ENCODE assay signal across 8 cellular contexts in genomic region chr17:76103274-76104139, GRCh38. TPM values are rescaled to one million over a fixed set of nuclear protein-coding genes. Genes with fewer than 3 reads are reported as not detected.
DNase-seq lines count a peak whose midpoint lies in the region; ATAC-seq and TF ChIP-seq lines count a peak whose summit lies in the region.

TSS of gene EXOC7 (minus strand) at chr17:76103787. CDS start at chr17:76103692, 95 bp downstream.

- H3K27ac Mint-ChIP-seq in activated naive CD8-positive, alpha-beta T cell treated with anti-CD3 and anti-CD28 coated beads, Interleukin-2, amount 10 ng/mL, durations not matched to agents 7 days and 5 days = peak within 1 kb of the TSS; percentile 98

- H3K36me3 Mint-ChIP-seq in activated naive CD8-positive, alpha-beta T cell treated with anti-CD3 and anti-CD28 coated beads, Interleukin-2, amount 10 ng/mL, durations not matched to agents 7 days and 5 days = peaks cover 11% of the 10 kb centered on the region

- H2BK12ac ChIP-seq in trophoblast cell (ENCODE audit: low read length) = no peak within 1 kb of the TSS

- H4K20me1 ChIP-seq in SU-DHL-6 (ENCODE audit: low read depth, low read length) = no peaks in the 10 kb centered on the region

- no peaks in the 10 kb centered on the region for H3K9me3 ChIP-seq in ES-I3 (ENCODE audit: control insufficient read depth, insufficient read depth, low read length)
- no peaks in the 10 kb centered on the region for H3K9me3 ChIP-seq in SU-DHL-6 (ENCODE audit: insufficient read depth, low read length)
- no peaks in the 10 kb centered on the region for H3K9me3 ChIP-seq in trophoblast cell (ENCODE audit: insufficient read depth, low read depth, low read length)
- H3K9me3 ChIP-seq in tibial nerve = no peaks in the 10 kb centered on the region

- H3K9me3 Mint-ChIP-seq in activated naive CD8-positive, alpha-beta T cell treated with anti-CD3 and anti-CD28 coated beads, Interleukin-2, amount 10 ng/mL, durations not matched to agents 7 days and 5 days = no peaks in the 10 kb centered on the region

- no peaks in the 10 kb centered on the region for H3K27me3 Mint-ChIP-seq in activated naive CD8-positive, alpha-beta T cell treated with anti-CD3 and anti-CD28 coated beads, Interleukin-2, amount 10 ng/mL, durations not matched to agents 7 days and 5 days

- peaks cover 12% of the 10 kb centered on the region for H3K4me1 ChIP-seq in ES-I3 (ENCODE audit: insufficient read depth, low read length)
- peaks cover 10 to 13% of the 10 kb centered on the region in 2 experiments for H3K4me1 ChIP-seq in trophoblast cell (ENCODE audit: control insufficient read depth in 1 of 2, insufficient read depth in 2 of 2, low read length in 2 of 2)
- peaks cover 0 to 25% (median 12%) of the 10 kb centered on the region in 4 donors for H3K4me1 ChIP-seq in tibial nerve

- peak within 1 kb of the TSS; percentile 99 for H3K4me3 Mint-ChIP-seq in activated naive CD8-positive, alpha-beta T cell treated with anti-CD3 and anti-CD28 coated beads, Interleukin-2, amount 10 ng/mL, durations not matched to agents 7 days and 5 days

- H3K27ac ChIP-seq in SU-DHL-6 (ENCODE audit: low read depth, low read length) = peak within 1 kb of the TSS; percentile 30; the same call in 1 of the 2 replicates
- peak within 1 kb of the TSS; percentile 21 for H3K27ac ChIP-seq in trophoblast cell (ENCODE audit: low read depth, low read length)
- peak within 1 kb of the TSS; percentile 19 to 85 (median 82) for H3K27ac ChIP-seq in tibial nerve

- H4K12ac ChIP-seq in trophoblast cell (ENCODE audit: low read depth, low read length) = peak within 1 kb of the TSS; percentile 90

- H3K4me3 ChIP-seq in SU-DHL-6 (ENCODE audit: insufficient read depth, low read length, poor library complexity, severe bottlenecking) (peak within 1 kb of the TSS; percentile 67), trophoblast cell (ENCODE audit: low read depth, low read length) (peak within 1 kb of the TSS; percentile 86), tibial nerve (peak within 1 kb of the TSS; percentile 64 to 82 (median 70))

- H3K79me2 ChIP-seq in SU-DHL-6 (ENCODE audit: insufficient read depth, low read length) (peaks cover 11% of the 10 kb centered on the region), trophoblast cell (ENCODE audit: control insufficient read depth, insufficient read depth, low read length, poor library complexity) (peaks cover 6% of the 10 kb centered on the region)

- TF ChIP-seq POLR2A in tibial nerve (IDR thresholded peaks at IDR 0.05) = peak in 1 of 2 donors; percentile 45

- H2BK120ac ChIP-seq in trophoblast cell (ENCODE audit: insufficient read depth, low read length, poor library complexity) = peak within 1 kb of the TSS; percentile 5

- ATAC-seq in HG02571 (IDR thresholded peaks at IDR 0.05; ENCODE audit: unreplicated experiment) (peak; percentile 67), Right ventricle myocardium superior (ENCODE audit: poor library complexity) (peak; percentile 99)
- ATAC-seq in activated naive CD8-positive, alpha-beta T cell treated with anti-CD3 and anti-CD28 coated beads, Interleukin-2, amount 10 ng/mL, durations not matched to agents 7 days and 5 days (ENCODE audit: low read depth) = peak; percentile 88

- POLR2A ChIA-PET in activated naive CD8-positive, alpha-beta T cell treated with anti-CD3 and anti-CD28 coated beads, Interleukin-2, amount 10 ng/mL, durations not matched to agents 7 days and 5 days (lab: Charles Lee) = interaction anchor here (0.6 to 1.9 kb wide), 23 partner anchors 8 to 279 kb away, joined by 3 to 18 read pairs (median 3); partner anchors contain the start of genes ACOX1, PRPSAP1 and TEN1

- H2AK5ac ChIP-seq in trophoblast cell (ENCODE audit: low read length) = peak within 1 kb of the TSS; percentile 89

- peaks cover 10% of the 10 kb centered on the region for H3F3A ChIP-seq in SU-DHL-6 (ENCODE audit: insufficient read depth)

- H3K4me2 ChIP-seq in SU-DHL-6 (ENCODE audit: low read depth, low read length, poor library complexity, severe bottlenecking) = peak within 1 kb of the TSS; percentile 64
- H3K4me2 ChIP-seq in trophoblast cell (ENCODE audit: low read length) = peak within 1 kb of the TSS; percentile 77

- peak within 1 kb of the TSS; percentile 88 for H3K18ac ChIP-seq in trophoblast cell (ENCODE audit: low read length)

- peak within 1 kb of the TSS; percentile 99 for H4K8ac ChIP-seq in trophoblast cell (ENCODE audit: low read depth, low read length)

- peak within 1 kb of the TSS; percentile 85 for H3K4ac ChIP-seq in trophoblast cell (ENCODE audit: low read depth, low read length)

- peaks cover 11% of the 10 kb centered on the region for H3K79me1 ChIP-seq in trophoblast cell (ENCODE audit: low read length)

- H3K23ac ChIP-seq in trophoblast cell (ENCODE audit: low read length) = no peak within 1 kb of the TSS

- WGBS in trophoblast cell (ENCODE audit: extremely low coverage, insufficient coverage, insufficient read length) = no CpG with 5 or more reads among the region's 55 CpGs
- WGBS in tibial nerve, 2 donors = 4 to 5% methylated on average over 47 to 48 of the region's 55 CpGs

- peak within 1 kb of the TSS; percentile 60 for H2AFZ ChIP-seq in SU-DHL-6 (ENCODE audit: low read depth, low read length, severe bottlenecking)
- H2AFZ ChIP-seq in trophoblast cell (ENCODE audit: insufficient read depth, low read length, poor library complexity) = peak within 1 kb of the TSS; percentile 95

- peaks cover 16% of the 10 kb centered on the region for H3K4me1 Mint-ChIP-seq in activated naive CD8-positive, alpha-beta T cell treated with anti-CD3 and anti-CD28 coated beads, Interleukin-2, amount 10 ng/mL, durations not matched to agents 7 days and 5 days

- H3K14ac ChIP-seq in trophoblast cell (ENCODE audit: low read length) = peak within 1 kb of the TSS; percentile 71

- H3K9ac ChIP-seq in ES-I3 (ENCODE audit: low read depth, low read length) (peak within 1 kb of the TSS; percentile 76), SU-DHL-6 (ENCODE audit: low read length) (peak within 1 kb of the TSS; percentile 72), trophoblast cell (ENCODE audit: low read length) (peak within 1 kb of the TSS; percentile 82)

- H3K27me3 ChIP-seq in SU-DHL-6 (ENCODE audit: low read length) = no peaks in the 10 kb centered on the region
- H3K27me3 ChIP-seq in trophoblast cell (ENCODE audit: insufficient read depth, low read length) = no peaks in the 10 kb centered on the region
- H3K27me3 ChIP-seq in tibial nerve = no peaks in the 10 kb centered on the region

- peak; percentile 72 to 85 for TF ChIP-seq EP300 in tibial nerve (IDR thresholded peaks at IDR 0.05)

- H2BK5ac ChIP-seq in trophoblast cell (ENCODE audit: low read depth, low read length, poor library complexity) = peak within 1 kb of the TSS; percentile 81

- DNase-seq in NCI-H128 (lab: John Stamatoyannopoulos, UW; ENCODE audit: unreplicated experiment) = peak; percentile 89
- DNase-seq in activated naive CD8-positive, alpha-beta T cell treated with anti-CD3 and anti-CD28 coated beads, Interleukin-2, amount 10 ng/mL, durations not matched to agents 7 days and 5 days = peak; percentile 98
- peak; percentile 95 for DNase-seq in Right ventricle myocardium superior
- peak; percentile 95 to 99 for DNase-seq in trophoblast cell
- peak; percentile 88 to 91 for DNase-seq in tibial nerve (ENCODE audit: low spot score in 2 of 2)

- no peaks in the 10 kb centered on the region for H3K9me2 ChIP-seq in SU-DHL-6 (replicated peaks; ENCODE audit: insufficient read depth, low read length)

- TF ChIP-seq CTCF in SU-DHL-6 (IDR thresholded peaks at IDR 0.05; ENCODE audit: insufficient read depth, low read length, poor library complexity, severe bottlenecking) = no peak
- peak in 2 of 5 experiments; percentile 32 to 33 for TF ChIP-seq CTCF in tibial nerve (IDR thresholded peaks at IDR 0.05)

- H4K91ac ChIP-seq in trophoblast cell (ENCODE audit: low read depth, low read length) = peak within 1 kb of the TSS; percentile 82

- intact Hi-C loops in Right ventricle myocardium superior (cut with DNase I) = no loop called here

- peaks cover 14% of the 10 kb centered on the region for H3K36me3 ChIP-seq in ES-I3 (ENCODE audit: insufficient read depth, low read length)
- 0 out of 2 replicates have a peak, but pooled peaks cover 4% of the 10 kb centered on the region for H3K36me3 ChIP-seq in SU-DHL-6 (ENCODE audit: low read length)
- H3K36me3 ChIP-seq in trophoblast cell (ENCODE audit: control insufficient read depth in 1 of 2, insufficient read depth in 2 of 2, low read length in 2 of 2) = peaks cover 16 to 20% of the 10 kb centered on the region in 2 experiments
- peaks cover 0 to 34% (median 0%) of the 10 kb centered on the region in 3 donors for H3K36me3 ChIP-seq in tibial nerve

RNA-seq across cellular contexts. Expression of gene EXOC7, which starts in this region (rescaled TPM):
- 100 to 1,000 TPM; 163 to 164 TPM for total RNA-seq in activated naive CD8-positive, alpha-beta T cell treated with anti-CD3 and anti-CD28 coated beads, Interleukin-2, amount 10 ng/mL, durations not matched to agents 7 days and 5 days
- total RNA-seq in Right ventricle myocardium superior (74.7 TPM), tibial nerve (10 to 100 TPM; 51.7 to 87.3 (median 75.1) TPM)
- polyA plus RNA-seq in trophoblast cell (2013) = 58.5 and 61.2 TPM in 2 replicates

Comparison
In these comparisons a context has a peak if more than half of its experiments do, and no peak if none do; other contexts are left out.
1. Peak in every context shown above with its lines: DNase-seq, ATAC-seq, H3K4me3 ChIP-seq and H3K27ac ChIP-seq.
2. H3K27ac ChIP-seq: peak in every context shown above with its lines; median percentile 82 in tibial nerve; 30 in SU-DHL-6; 21 in trophoblast cell.